In the genomic region with DNA sequence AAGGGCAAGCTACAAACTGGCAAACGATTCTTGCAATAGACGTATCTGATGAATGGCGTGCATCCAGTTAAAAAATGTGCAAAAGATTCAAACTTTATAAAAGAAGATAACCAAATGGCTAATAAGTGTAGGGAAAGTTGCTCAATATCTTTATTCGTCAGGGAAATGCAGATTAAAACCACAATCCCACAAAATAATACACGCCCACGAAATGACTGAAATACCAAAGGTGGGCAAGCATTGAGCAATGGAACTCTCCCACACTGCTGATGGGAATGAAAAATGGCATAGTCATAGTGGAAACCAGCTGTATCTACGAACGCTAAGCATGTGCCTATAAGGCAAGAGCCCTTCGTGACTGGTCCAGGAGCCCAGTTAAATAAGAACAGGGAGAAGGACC, we compare ENCODE assay signal across 16 cellular contexts.
DNase-seq lines count a peak whose midpoint lies in the region; ATAC-seq, FAIRE-seq and TF ChIP-seq lines count a peak whose summit lies in the region.
"Had no signal": no experiment of that assay in that cellular context is flagged by ENCODE, and none has a peak within 500 bp of the region (broad histone marks: within the 10 kb centered on the region; RNA-seq: fewer than 3 reads in every experiment).

No MANE protein-coding gene starts in this region.

- BruUV-seq in mammary epithelial cell (replicated peaks; lab: Mats Ljungman, UMichigan) = no TSS peak

- H4K8ac ChIP-seq in mesenchymal stem cell (ENCODE audit: low read length) = no peak overlapping the region

- no peak overlapping the region for H2BK12ac ChIP-seq in mesenchymal stem cell (ENCODE audit: low read length in 2 of 2)

- peaks cover 5% of the 10 kb centered on the region for H3K79me1 ChIP-seq in mesenchymal stem cell (replicated peaks; ENCODE audit: low read length, poor library complexity, severe bottlenecking)

- TF ChIP-seq POLR2A in right lobe of liver (IDR thresholded peaks at IDR 0.05) = no peak

- CTCF ChIA-PET in mammary epithelial cell (lab: Charles Lee; ENCODE audit: low non-redundant PET) = interaction anchor here (0.6 to 0.8 kb wide), 3 partner anchors 34 to 1601 kb away, joined by 3 to 5 read pairs (median 3); no protein-coding TSS in a partner anchor

- ATAC-seq in right lobe of liver (no peak), GM19395 (IDR thresholded peaks at IDR 0.05; ENCODE audit: unreplicated experiment) (no peak)

- H4K91ac ChIP-seq in mesenchymal stem cell (ENCODE audit: low read length) = no peak overlapping the region

- H2AFZ ChIP-seq in mammary epithelial cell (ENCODE audit: low read depth, low read length) (no peak overlapping the region), mesenchymal stem cell (ENCODE audit: low read depth, low read length) (no peak overlapping the region)

- H3K14ac ChIP-seq in mesenchymal stem cell (ENCODE audit: low read length in 2 of 2) = no peak overlapping the region

- dilution Hi-C loops in mammary epithelial cell (cut with HindIII; ENCODE audit: low sequenced_read_pairs) = no loop called here

- intact Hi-C loops in mammary epithelial cell (cut with micrococcal nuclease) = loop anchor here (5.0 to 10.0 kb wide), 3 partner anchors 99 to 437 kb away; a partner anchor contains a TSS
- intact Hi-C loops in right lobe of liver (cut with DNase I) = no loop called here
- intact Hi-C loops in colonic mucosa (cut with DNase I) = loop anchor here (10.0 kb wide), 1 partner anchor 203 kb away; no protein-coding TSS in a partner anchor

- in situ Hi-C loops in Caki2 (cut with HindIII; ENCODE audit: low pct_unique_long_range_greater_than_20kb, low sequenced_read_pairs) (no loop called here), mammary epithelial cell (cut with MboI; ENCODE audit: low sequenced_read_pairs in 2 of 2) (no loop called here)

- no peak for TF ChIP-seq CTCF in mammary epithelial cell (conservative IDR thresholded peaks at IDR 0.05 in 1 of 2, IDR thresholded peaks at IDR 0.05 in 1 of 2; ENCODE audit: extremely low read depth in 1 of 2, insufficient read depth in 1 of 2, low read depth in 1 of 2, low read length in 2 of 2)
- no peak for TF ChIP-seq CTCF in right lobe of liver (IDR thresholded peaks at IDR 0.05)
- TF ChIP-seq CTCF in colonic mucosa (IDR thresholded peaks at IDR 0.05) = no peak

- H4K20me1 ChIP-seq in mammary epithelial cell (ENCODE audit: insufficient read depth, low read length) = no peaks in the 10 kb centered on the region

- H3K27ac ChIP-seq in mammary epithelial cell (ENCODE audit: insufficient read depth, low read depth, low read length) (peak overlapping the region; percentile 58), mesenchymal stem cell (ENCODE audit: low read length, poor library complexity, severe bottlenecking) (no peak overlapping the region), right lobe of liver (no peak overlapping the region), small intestine (ENCODE audit: low read depth in 1 of 2, low read length in 1 of 2) (no peak overlapping the region), colonic mucosa (no peak overlapping the region)
- H3K27ac ChIP-seq: esophagus squamous epithelium, prostate gland, thyroid gland had no signal

- no peak overlapping the region for H3K23ac ChIP-seq in mesenchymal stem cell (ENCODE audit: low read length in 2 of 2)

- no peaks in the 10 kb centered on the region for H3K9me3 ChIP-seq in mammary epithelial cell (replicated peaks; ENCODE audit: insufficient read depth, low read length)
- H3K9me3 ChIP-seq in mesenchymal stem cell (ENCODE audit: control insufficient read depth, low read length) = no peaks in the 10 kb centered on the region
- H3K9me3 ChIP-seq in right lobe of liver = no peaks in the 10 kb centered on the region
- no peaks in the 10 kb centered on the region for H3K9me3 ChIP-seq in small intestine (ENCODE audit: control insufficient read depth, low read depth)
- H3K9me3 ChIP-seq in colonic mucosa = no peaks in the 10 kb centered on the region
- H3K9me3 ChIP-seq: esophagus squamous epithelium, prostate gland, thyroid gland had no signal

- H3K4me1 ChIP-seq in mammary epithelial cell (ENCODE audit: insufficient read depth, low read length) = peaks cover 46% of the 10 kb centered on the region
- H3K4me1 ChIP-seq in mesenchymal stem cell (ENCODE audit: control insufficient read depth, insufficient read depth, low read depth, low read length) = peaks cover 9% of the 10 kb centered on the region
- H3K4me1 ChIP-seq in right lobe of liver = no peaks in the 10 kb centered on the region
- H3K4me1 ChIP-seq in small intestine (ENCODE audit: control insufficient read depth in 2 of 2, insufficient read depth in 1 of 2, low read depth in 1 of 2, low read length in 1 of 2) = no peaks in the 10 kb centered on the region
- no peaks in the 10 kb centered on the region for H3K4me1 ChIP-seq in colonic mucosa
- H3K4me1 ChIP-seq: esophagus squamous epithelium, prostate gland, thyroid gland had no signal

- FAIRE-seq in small intestine (lab: Jason Lieb, UNC) = no peak
- FAIRE-seq: GM12891 had no signal

- H2BK15ac ChIP-seq in mesenchymal stem cell (ENCODE audit: low read depth, poor library complexity, severe bottlenecking) = no peak overlapping the region

- no peak overlapping the region for H2BK5ac ChIP-seq in mesenchymal stem cell (ENCODE audit: low read depth, low read length, poor library complexity, severe bottlenecking)

- H2AK5ac ChIP-seq in mesenchymal stem cell (ENCODE audit: low read length, severe bottlenecking) = no peak overlapping the region

- H3K4ac ChIP-seq in mesenchymal stem cell (ENCODE audit: low read depth in 1 of 2, low read length in 2 of 2) = no peak overlapping the region

- H3K36me3 ChIP-seq in mammary epithelial cell (ENCODE audit: insufficient read depth, low read length) = no peaks in the 10 kb centered on the region
- H3K36me3 ChIP-seq in mesenchymal stem cell (ENCODE audit: control insufficient read depth in 1 of 2, insufficient read depth in 2 of 2, low read depth in 1 of 2, low read length in 2 of 2) = no peaks in the 10 kb centered on the region
- H3K36me3 ChIP-seq in right lobe of liver = no peaks in the 10 kb centered on the region
- H3K36me3 ChIP-seq in small intestine (ENCODE audit: control insufficient read depth in 2 of 2, insufficient read depth in 2 of 2, low read length in 2 of 2) = no peaks in the 10 kb centered on the region
- H3K36me3 ChIP-seq in colonic mucosa = no peaks in the 10 kb centered on the region
- H3K36me3 ChIP-seq: esophagus squamous epithelium, prostate gland, thyroid gland had no signal

- no peak overlapping the region for H2BK120ac ChIP-seq in mesenchymal stem cell (ENCODE audit: low read depth, low read length)

- DNase-seq in Caki2 (ENCODE audit: low read depth) (peak; percentile 77), M059J (ENCODE audit: low read depth) (peak; percentile 94), mammary epithelial cell (peak; percentile 97), mesenchymal stem cell (no peak), right lobe of liver (no peak), small intestine (no peak), colonic mucosa (no peak)
- DNase-seq: activated CD8-positive, alpha-beta memory T cell treated with anti-CD3 and anti-CD28 coated beads, Interleukin-2, amount 50 U/mL, for 48 hours; anterior cingulate cortex; CD8-positive, alpha-beta memory T cell; esophagus squamous epithelium; thyroid gland had no signal

- H3K27me3 ChIP-seq in mammary epithelial cell (ENCODE audit: insufficient read depth, low read length) (no peaks in the 10 kb centered on the region), mesenchymal stem cell (ENCODE audit: control insufficient read depth in 1 of 2, insufficient read depth in 1 of 2, low read length in 2 of 2) (no peaks in the 10 kb centered on the region), right lobe of liver (no peaks in the 10 kb centered on the region), small intestine (ENCODE audit: control insufficient read depth in 2 of 2, insufficient read depth in 2 of 2, low read length in 2 of 2) (peaks cover 0 to 6% of the 10 kb centered on the region in 2 donors), colonic mucosa (no peaks in the 10 kb centered on the region)
- H3K27me3 ChIP-seq: thyroid gland had no signal

- H3K79me2 ChIP-seq in mammary epithelial cell (ENCODE audit: insufficient read depth, low read length) = no peaks in the 10 kb centered on the region

- H3K4me2 ChIP-seq in mammary epithelial cell (ENCODE audit: insufficient read depth, low read depth, low read length) (peak overlapping the region; percentile 19), mesenchymal stem cell (ENCODE audit: low read length, poor library complexity, severe bottlenecking) (no peak overlapping the region)

- H3K4me3 ChIP-seq in mammary epithelial cell (replicated peaks in 1 of 3; ENCODE audit: insufficient read depth in 1 of 3, low read depth in 2 of 3, low read length in 3 of 3) (no peak overlapping the region), mesenchymal stem cell (ENCODE audit: insufficient read depth in 1 of 2, low read depth in 1 of 2, low read length in 2 of 2) (no peak overlapping the region), right lobe of liver (no peak overlapping the region), small intestine (ENCODE audit: low read depth in 1 of 2, low read length in 2 of 2) (no peak overlapping the region), colonic mucosa (no peak overlapping the region)
- H3K4me3 ChIP-seq: esophagus squamous epithelium, lung, prostate gland, thyroid gland had no signal

- H3K9ac ChIP-seq in mammary epithelial cell (ENCODE audit: insufficient read depth, low read length) (no peak overlapping the region), mesenchymal stem cell (ENCODE audit: low read length) (peak overlapping the region; percentile 43), colonic mucosa (ENCODE audit: low read depth in 2 of 2, low read length in 2 of 2) (no peak overlapping the region)

- 2% methylated on average over 9 of the region's 9 CpGs for WGBS in mammary epithelial cell (ENCODE audit: low coverage, missing lambda C conversion rate)
- WGBS in mesenchymal stem cell = 79% methylated on average over 8 of the region's 9 CpGs
- 47% methylated on average over 9 of the region's 9 CpGs for WGBS in right lobe of liver (ENCODE audit: insufficient coverage, low coverage, low lambda C conversion rate, missing lambda C conversion rate)
- WGBS in small intestine, 3 donors = 68 to 77% (median 71%) methylated on average over 9 of the region's 9 CpGs

- no peak overlapping the region for H3K18ac ChIP-seq in mesenchymal stem cell (ENCODE audit: low read depth in 1 of 2, low read length in 2 of 2)

Comparison
In these comparisons a context has a peak if more than half of its experiments do, and no peak if none do; other contexts are left out.
1. DNase-seq: peak in Caki2 (single experiment), M059J (single experiment) and mammary epithelial cell (single experiment); none in mesenchymal stem cell (single experiment), right lobe of liver (0 of 3), small intestine (single experiment) and colonic mucosa (single experiment).
2. intact Hi-C loops: an anchor here in mammary epithelial cell (5.0 to 10.0 kb wide) and colonic mucosa (10.0 kb wide); none called in right lobe of liver.